27 cellular contexts compared by ENCODE assay signal in genomic region chr22:21694394-21694793, GRCh38.
"Had no signal": no experiment of that assay in that cellular context is flagged by ENCODE, and none has a peak within 500 bp of the region (broad histone marks: within the 10 kb centered on the region; RNA-seq: fewer than 3 reads in every experiment).

No MANE protein-coding gene starts in this region.

- H3K27me3 Mint-ChIP-seq: activated CD4-positive, alpha-beta memory T cell treated with anti-CD3 and anti-CD28 coated beads for 36 hours; activated CD4-positive, alpha-beta T cell treated with anti-CD3 and anti-CD28 coated beads for 36 hours; activated CD4-positive, alpha-beta T cell treated with anti-CD3 and anti-CD28 coated beads, Interleukin-2, amount 10 ng/mL, durations not matched to agents 24 days and 14 days; activated CD8-positive, alpha-beta memory T cell treated with anti-CD3 and anti-CD28 coated beads, Interleukin-2, amount 10 ng/mL, durations not matched to agents 7 days and 5 days; activated naive CD8-positive, alpha-beta T cell had no signal

- H3K9me3 ChIP-seq: esophagus squamous epithelium, gastroesophageal sphincter, heart right ventricle had no signal

- H3K9me3 Mint-ChIP-seq: activated CD4-positive, alpha-beta memory T cell treated with anti-CD3 and anti-CD28 coated beads for 36 hours; activated CD4-positive, alpha-beta T cell treated with anti-CD3 and anti-CD28 coated beads, Interleukin-2, amount 10 ng/mL, durations not matched to agents 24 days and 14 days; activated T-helper 1 cell treated with anti-CD3 and anti-CD28 coated beads, Interleukin-12 subunit alpha, Interleukin-12 subunit beta, Interleukin-2, Interleukin-4 antibody, amounts not matched to agents 30 ng/mL and 10 ng/mL and 1 ng/mL, durations not matched to agents 14 hours and 24 hours and 36 hours; activated T-helper 2 cell treated with anti-CD3 and anti-CD28 coated beads, Interferon-gamma antibody, Interleukin-2, Interleukin-4, amounts not matched to agents 10 μg/mL and 5 μg/mL and 100 μg/mL, durations not matched to agents 14 hours and 24 hours and 36 hours had no signal

- DNase-seq: activated CD4-positive, alpha-beta memory T cell treated with anti-CD3 and anti-CD28 coated beads for 36 hours; activated CD4-positive, alpha-beta T cell treated with anti-CD3 and anti-CD28 coated beads for 36 hours; activated CD4-positive, alpha-beta T cell treated with anti-CD3 and anti-CD28 coated beads, Interleukin-2, amount 10 ng/mL, durations not matched to agents 24 days and 14 days; activated CD4-positive, CD25-positive, alpha-beta regulatory T cell; activated CD4-positive, CD25-positive, alpha-beta regulatory T cell treated with anti-CD3 and anti-CD28 coated beads, Interleukin-2, amount 50 U/mL, for 72 hours; activated CD8-positive, alpha-beta memory T cell treated with anti-CD3 and anti-CD28 coated beads, Interleukin-2, amount 10 ng/mL, durations not matched to agents 7 days and 5 days; activated CD8-positive, alpha-beta memory T cell treated with anti-CD3 and anti-CD28 coated beads, Interleukin-2, amount 50 U/mL, for 4 hours; activated CD8-positive, alpha-beta T cell treated with anti-CD3 and anti-CD28 coated beads, Interleukin-2, amount 10 ng/mL, durations not matched to agents 7 days and 5 days; activated effector memory CD4-positive, alpha-beta T cell treated with anti-CD3 and anti-CD28 coated beads, Interleukin-2, amount 50 U/mL, for 16 hours; activated naive CD4-positive, alpha-beta T cell treated with anti-CD3 and anti-CD28 coated beads, Interleukin-2, amount 50 U/mL, for 16 hours; activated T-cell treated with anti-CD3 and anti-CD28 coated beads, Interleukin-2, amount 50 U/mL, for 1 hour; activated T-cell treated with anti-CD3 and anti-CD28 coated beads, Interleukin-2, amount 50 U/mL, for 48 hours; amniotic stem cell; anterior cingulate cortex; brain microvascular endothelial cell; cortex of kidney; dermis blood vessel endothelial cell; effector CD4-positive, alpha-beta T cell; esophagus squamous epithelium; foreskin melanocyte; heart right ventricle; T-helper 2 cell had no signal

- H3K27ac Mint-ChIP-seq: activated CD4-positive, alpha-beta memory T cell treated with anti-CD3 and anti-CD28 coated beads for 36 hours; activated CD4-positive, alpha-beta T cell treated with anti-CD3 and anti-CD28 coated beads for 36 hours; activated CD4-positive, alpha-beta T cell treated with anti-CD3 and anti-CD28 coated beads, Interleukin-2, amount 10 ng/mL, durations not matched to agents 24 days and 14 days; activated CD8-positive, alpha-beta memory T cell treated with anti-CD3 and anti-CD28 coated beads, Interleukin-2, amount 10 ng/mL, durations not matched to agents 7 days and 5 days; activated CD8-positive, alpha-beta T cell treated with anti-CD3 and anti-CD28 coated beads, Interleukin-2, amount 10 ng/mL, durations not matched to agents 7 days and 5 days; activated naive CD8-positive, alpha-beta T cell; activated T-helper 1 cell treated with anti-CD3 and anti-CD28 coated beads, Interleukin-12 subunit alpha, Interleukin-12 subunit beta, Interleukin-2, Interleukin-4 antibody, amounts not matched to agents 30 ng/mL and 10 ng/mL and 1 ng/mL, durations not matched to agents 14 hours and 24 hours and 36 hours; activated T-helper 2 cell treated with anti-CD3 and anti-CD28 coated beads, Interferon-gamma antibody, Interleukin-2, Interleukin-4, amounts not matched to agents 10 μg/mL and 5 μg/mL and 100 μg/mL, durations not matched to agents 14 hours and 24 hours and 36 hours had no signal

- H3K27ac ChIP-seq: brain microvascular endothelial cell, epithelial cell of prostate, esophagus squamous epithelium, heart right ventricle had no signal

- H3K27me3 ChIP-seq: brain microvascular endothelial cell, esophagus squamous epithelium, gastroesophageal sphincter, heart right ventricle had no signal

- H3K4me3 ChIP-seq: esophagus squamous epithelium, gastroesophageal sphincter, heart right ventricle had no signal

- ATAC-seq: activated CD4-positive, alpha-beta T cell treated with anti-CD3 and anti-CD28 coated beads for 36 hours; activated CD8-positive, alpha-beta memory T cell treated with anti-CD3 and anti-CD28 coated beads, Interleukin-2, amount 10 ng/mL, durations not matched to agents 7 days and 5 days; activated CD8-positive, alpha-beta T cell treated with anti-CD3 and anti-CD28 coated beads, Interleukin-2, amount 10 ng/mL, durations not matched to agents 7 days and 5 days; gastroesophageal sphincter had no signal

- H3K4me3 Mint-ChIP-seq: activated CD4-positive, alpha-beta memory T cell treated with anti-CD3 and anti-CD28 coated beads for 36 hours; activated CD4-positive, alpha-beta T cell treated with anti-CD3 and anti-CD28 coated beads for 36 hours; activated CD4-positive, alpha-beta T cell treated with anti-CD3 and anti-CD28 coated beads, Interleukin-2, amount 10 ng/mL, durations not matched to agents 24 days and 14 days; activated CD8-positive, alpha-beta memory T cell treated with anti-CD3 and anti-CD28 coated beads, Interleukin-2, amount 10 ng/mL, durations not matched to agents 7 days and 5 days; activated CD8-positive, alpha-beta T cell treated with anti-CD3 and anti-CD28 coated beads, Interleukin-2, amount 10 ng/mL, durations not matched to agents 7 days and 5 days; activated naive CD8-positive, alpha-beta T cell; activated T-helper 1 cell treated with anti-CD3 and anti-CD28 coated beads, Interleukin-12 subunit alpha, Interleukin-12 subunit beta, Interleukin-2, Interleukin-4 antibody, amounts not matched to agents 30 ng/mL and 10 ng/mL and 1 ng/mL, durations not matched to agents 14 hours and 24 hours and 36 hours had no signal
